ENCODE assay signal across 17 cellular contexts in genomic region chr18:54750350-54750749, GRCh38.
A peak's percentile ranks its signal among the peaks of the same experiment; 100 is the strongest.
DNase-seq lines count a peak whose midpoint lies in the region; ATAC-seq, FAIRE-seq and TF ChIP-seq lines count a peak whose summit lies in the region.
"Had no signal": no experiment of that assay in that cellular context is flagged by ENCODE, and none has a peak within 500 bp of the region (broad histone marks: within the 10 kb centered on the region; RNA-seq: fewer than 3 reads in every experiment).

No MANE protein-coding gene starts in this region.

- H3K27ac ChIP-seq in A549 (peak overlapping the region in 1 of 2 experiments; percentile 55; a peak in 2 of 6 replicates), right lobe of liver (no peak overlapping the region), mesenchymal stem cell (ENCODE audit: low read length, poor library complexity, severe bottlenecking) (no peak overlapping the region)
- H3K27ac ChIP-seq: 22Rv1; BLaER1 treated with 17β-estradiol and CSF1 and Interleukin-3, amounts not matched to agents 10 nM and 100 nM had no signal

- no peak overlapping the region for H2BK120ac ChIP-seq in mesenchymal stem cell (ENCODE audit: low read depth, low read length)

- H3K4me1 ChIP-seq in A549, result peaks cover 13% of the 10 kb centered on the region; the same call in 2 of the 3 replicates
- H3K4me1 ChIP-seq in right lobe of liver, result no peaks in the 10 kb centered on the region
- H3K4me1 ChIP-seq in mesenchymal stem cell (ENCODE audit: control insufficient read depth, insufficient read depth, low read depth, low read length), result peaks cover 3% of the 10 kb centered on the region
- H3K4me1 ChIP-seq: BLaER1 treated with 17β-estradiol and CSF1 and Interleukin-3, amounts not matched to agents 10 nM and 100 nM; HAP-1 had no signal

- no peak overlapping the region for H2BK5ac ChIP-seq in mesenchymal stem cell (ENCODE audit: low read depth, low read length, poor library complexity, severe bottlenecking)

- no peak for ATAC-seq in A549
- ATAC-seq in right lobe of liver, result peak; percentile 34 to 77 (median 48)
- ATAC-seq: GM12878 had no signal

- H4K8ac ChIP-seq in mesenchymal stem cell (ENCODE audit: low read length), result no peak overlapping the region

- FAIRE-seq in A549 (lab: Jason Lieb, UNC), result no peak
- FAIRE-seq: GM12878, GM18507, H1, HTR-8/SVneo had no signal

- no peak overlapping the region for H2AK5ac ChIP-seq in mesenchymal stem cell (ENCODE audit: low read length, severe bottlenecking)

- H3K4ac ChIP-seq in mesenchymal stem cell (ENCODE audit: low read depth in 1 of 2, low read length in 2 of 2), result no peak overlapping the region

- no peaks in the 10 kb centered on the region for H3K9me3 Mint-ChIP-seq in activated CD4-positive, alpha-beta memory T cell treated with anti-CD3 and anti-CD28 coated beads, Interleukin-2, amount 10 ng/mL, durations not matched to agents 7 days and 5 days

- no peak for TF ChIP-seq CTCF in A549 (IDR thresholded peaks at IDR 0.05)
- no peak for TF ChIP-seq CTCF in right lobe of liver (IDR thresholded peaks at IDR 0.05)

- no peaks in the 10 kb centered on the region for H3K4me1 Mint-ChIP-seq in activated CD4-positive, alpha-beta memory T cell treated with anti-CD3 and anti-CD28 coated beads, Interleukin-2, amount 10 ng/mL, durations not matched to agents 7 days and 5 days
- H3K4me1 Mint-ChIP-seq: CD4-positive, CD25-positive, alpha-beta regulatory T cell had no signal

- no peak for TF ChIP-seq RAD21 in A549 (conservative IDR thresholded peaks at IDR 0.05 in 1 of 2, IDR thresholded peaks at IDR 0.05 in 1 of 2)

- H3K4me3 ChIP-seq in A549, result no peak overlapping the region
- no peak overlapping the region for H3K4me3 ChIP-seq in right lobe of liver
- no peak overlapping the region for H3K4me3 ChIP-seq in mesenchymal stem cell (ENCODE audit: insufficient read depth in 1 of 2, low read depth in 1 of 2, low read length in 2 of 2)
- H3K4me3 ChIP-seq: BLaER1 treated with 17β-estradiol and CSF1 and Interleukin-3, amounts not matched to agents 10 nM and 100 nM; GM12878; HAP-1 had no signal

- no peak overlapping the region for H3K14ac ChIP-seq in mesenchymal stem cell (ENCODE audit: low read length in 2 of 2)

- H2BK12ac ChIP-seq in mesenchymal stem cell (ENCODE audit: low read length in 2 of 2), result no peak overlapping the region

- DNase-seq in A549 (ENCODE audit: low read depth in 1 of 2, low spot score in 1 of 2) (no peak), DMS53 treated with DMSO at 0.1 percent for 48 hours (lab: John Stamatoyannopoulos, UW; ENCODE audit: unreplicated experiment) (peak; percentile 32), kidney glomerular epithelial cell (lab: John Stamatoyannopoulos, UW) (peak; percentile 46), right lobe of liver (no peak), mesenchymal stem cell (no peak), cerebellum (ENCODE audit: low spot score) (no peak)
- no peak for DNase-seq in activated CD4-positive, alpha-beta memory T cell treated with anti-CD3 and anti-CD28 coated beads, Interleukin-2, amount 10 ng/mL, durations not matched to agents 7 days and 5 days
- DNase-seq in activated naive CD4-positive, alpha-beta T cell treated with Interleukin-2 at 50 U/mL for 16 hours, result no peak
- DNase-seq: ACHN; CD4-positive, CD25-positive, alpha-beta regulatory T cell had no signal

- H3K79me1 ChIP-seq in mesenchymal stem cell (replicated peaks; ENCODE audit: low read length, poor library complexity, severe bottlenecking), result no peaks in the 10 kb centered on the region

- 23% methylated on average over 2 of the region's 2 CpGs for WGBS in A549 (ENCODE audit: missing lambda C conversion rate)
- 35% methylated on average over 2 of the region's 2 CpGs for WGBS in right lobe of liver (ENCODE audit: insufficient coverage, low coverage, low lambda C conversion rate, missing lambda C conversion rate)
- no CpG with 5 or more reads among the region's 2 CpGs for WGBS in mesenchymal stem cell

- H3K36me3 Mint-ChIP-seq in activated CD4-positive, alpha-beta memory T cell treated with anti-CD3 and anti-CD28 coated beads, Interleukin-2, amount 10 ng/mL, durations not matched to agents 7 days and 5 days (ENCODE audit: low read depth), result no peaks in the 10 kb centered on the region
- H3K36me3 Mint-ChIP-seq: CD4-positive, CD25-positive, alpha-beta regulatory T cell had no signal

- no peak for TF ChIP-seq EP300 in A549 (IDR thresholded peaks at IDR 0.05)

- peak overlapping the region; percentile 55 for H3K4me2 ChIP-seq in A549
- no peak overlapping the region for H3K4me2 ChIP-seq in mesenchymal stem cell (ENCODE audit: low read length, poor library complexity, severe bottlenecking)
- H3K4me2 ChIP-seq: BLaER1 treated with 17β-estradiol and CSF1 and Interleukin-3, amounts not matched to agents 10 nM and 100 nM had no signal

- POLR2A ChIA-PET in A549 (lab: Yijun Ruan, JAX), result no interaction called here
- POLR2A ChIA-PET in activated CD4-positive, alpha-beta memory T cell treated with anti-CD3 and anti-CD28 coated beads, Interleukin-2, amount 10 ng/mL, durations not matched to agents 7 days and 5 days (lab: Charles Lee), result no interaction called here

- no peaks in the 10 kb centered on the region for H3K27me3 ChIP-seq in right lobe of liver
- H3K27me3 ChIP-seq in mesenchymal stem cell (ENCODE audit: control insufficient read depth in 1 of 2, insufficient read depth in 1 of 2, low read length in 2 of 2), result no peaks in the 10 kb centered on the region
- H3K27me3 ChIP-seq: BLaER1 treated with 17β-estradiol and CSF1 and Interleukin-3, amounts not matched to agents 10 nM and 100 nM had no signal

- H3K4me3 Mint-ChIP-seq in activated CD4-positive, alpha-beta memory T cell treated with anti-CD3 and anti-CD28 coated beads, Interleukin-2, amount 10 ng/mL, durations not matched to agents 7 days and 5 days, result no peak overlapping the region
- H3K4me3 Mint-ChIP-seq: CD4-positive, CD25-positive, alpha-beta regulatory T cell had no signal

- H3K9ac ChIP-seq in mesenchymal stem cell (ENCODE audit: low read length), result no peak overlapping the region
- H3K9ac ChIP-seq: BLaER1 treated with 17β-estradiol and CSF1 and Interleukin-3, amounts not matched to agents 10 nM and 100 nM had no signal

- no peak overlapping the region for H3K18ac ChIP-seq in mesenchymal stem cell (ENCODE audit: low read depth in 1 of 2, low read length in 2 of 2)

- CTCF ChIA-PET in A549 (lab: Yijun Ruan, JAX), result no interaction called here
- CTCF ChIA-PET in activated CD4-positive, alpha-beta memory T cell treated with anti-CD3 and anti-CD28 coated beads, Interleukin-2, amount 10 ng/mL, durations not matched to agents 7 days and 5 days (lab: Charles Lee), result no interaction called here

- H4K91ac ChIP-seq in mesenchymal stem cell (ENCODE audit: low read length), result no peak overlapping the region

- peaks cover 9% of the 10 kb centered on the region for H3K27me3 Mint-ChIP-seq in activated CD4-positive, alpha-beta memory T cell treated with anti-CD3 and anti-CD28 coated beads, Interleukin-2, amount 10 ng/mL, durations not matched to agents 7 days and 5 days

- TF ChIP-seq POLR2A in A549 (IDR thresholded peaks at IDR 0.05; ENCODE audit: low read length), result no peak
- no peak for TF ChIP-seq POLR2A in right lobe of liver (IDR thresholded peaks at IDR 0.05)

- H3K36me3 ChIP-seq in right lobe of liver, result no peaks in the 10 kb centered on the region
- H3K36me3 ChIP-seq in mesenchymal stem cell (ENCODE audit: control insufficient read depth in 1 of 2, insufficient read depth in 2 of 2, low read depth in 1 of 2, low read length in 2 of 2), result no peaks in the 10 kb centered on the region
- H3K36me3 ChIP-seq: BLaER1 treated with 17β-estradiol and CSF1 and Interleukin-3, amounts not matched to agents 10 nM and 100 nM; HAP-1 had no signal

- no peak overlapping the region for H2AFZ ChIP-seq in mesenchymal stem cell (ENCODE audit: low read depth, low read length)

- H3K23ac ChIP-seq in mesenchymal stem cell (ENCODE audit: low read length in 2 of 2), result no peak overlapping the region

- H3K9me3 ChIP-seq in A549, result no peaks in the 10 kb centered on the region
- no peaks in the 10 kb centered on the region for H3K9me3 ChIP-seq in right lobe of liver
- no peaks in the 10 kb centered on the region for H3K9me3 ChIP-seq in mesenchymal stem cell (ENCODE audit: control insufficient read depth, low read length)
- H3K9me3 ChIP-seq: BLaER1 treated with 17β-estradiol and CSF1 and Interleukin-3, amounts not matched to agents 10 nM and 100 nM; HAP-1 had no signal

- intact Hi-C loops in right lobe of liver (cut with DNase I), result no loop called here

- no peak overlapping the region for H3K27ac Mint-ChIP-seq in activated CD4-positive, alpha-beta memory T cell treated with anti-CD3 and anti-CD28 coated beads, Interleukin-2, amount 10 ng/mL, durations not matched to agents 7 days and 5 days

- no peak overlapping the region for H2BK15ac ChIP-seq in mesenchymal stem cell (ENCODE audit: low read depth, poor library complexity, severe bottlenecking)

TF ChIP-seq in A549, 52 proteins besides CTCF, POLR2A, EP300 and RAD21:
- TF ChIP-seq TP53 (CRISPR knock-in tag; IDR thresholded peaks at IDR 0.05) (no peak), HOXB5 (CRISPR knock-in tag; IDR thresholded peaks at IDR 0.05) (no peak), HOXA7 (CRISPR knock-in tag; IDR thresholded peaks at IDR 0.05) (no peak), ZC3H11A (IDR thresholded peaks at IDR 0.05) (no peak), PBX3 (IDR thresholded peaks at IDR 0.05) (no peak), EHF (CRISPR knock-in tag; IDR thresholded peaks at IDR 0.05) (no peak)

Comparison
In these comparisons a context has a peak if more than half of its experiments do, and no peak if none do; other contexts are left out.
1. ATAC-seq: peak in right lobe of liver (4 of 4); none in A549 (0 of 2).
2. DNase-seq: peak in DMS53 treated with DMSO at 0.1 percent for 48 hours (single experiment) and kidney glomerular epithelial cell (single experiment); none in A549 (0 of 2), right lobe of liver (0 of 3), activated CD4-positive, alpha-beta memory T cell treated with anti-CD3 and anti-CD28 coated beads, Interleukin-2, amount 10 ng/mL, durations not matched to agents 7 days and 5 days (single experiment), mesenchymal stem cell (single experiment), cerebellum (single experiment) and activated naive CD4-positive, alpha-beta T cell treated with Interleukin-2 at 50 U/mL for 16 hours (single experiment).